Comparison of ENCODE assay signal across 17 cellular contexts in genomic region chr6:2124260-2124709, GRCh38.
DNase-seq lines count a peak whose midpoint lies in the region; ATAC-seq and TF ChIP-seq lines count a peak whose summit lies in the region.
"Had no signal": no experiment of that assay in that cellular context is flagged by ENCODE, and none has a peak within 500 bp of the region (broad histone marks: within the 10 kb centered on the region; RNA-seq: fewer than 3 reads in every experiment).

No MANE protein-coding gene starts in this region.

- TF ChIP-seq POLR2A in breast epithelium (IDR thresholded peaks at IDR 0.05) = no peak

- TF ChIP-seq CTCF in MCF 10A (IDR thresholded peaks at IDR 0.05; ENCODE audit: unreplicated experiment) (no peak), breast epithelium (IDR thresholded peaks at IDR 0.05) (no peak)

- no TSS peak for BruUV-seq in MCF 10A (replicated peaks; lab: Mats Ljungman, UMichigan)

- H3K4me1 Mint-ChIP-seq in MCF 10A (ENCODE audit: insufficient read depth, unreplicated experiment) = no peaks in the 10 kb centered on the region

- H3K4me1 ChIP-seq in breast epithelium (no peaks in the 10 kb centered on the region), right cardiac atrium (ENCODE audit: control insufficient read depth, insufficient read depth, low read length) (no peaks in the 10 kb centered on the region), aorta (ENCODE audit: control insufficient read depth in 1 of 2, insufficient read depth in 2 of 2, low read length in 2 of 2) (peaks cover 0 to 4% of the 10 kb centered on the region in 2 donors)
- H3K4me1 ChIP-seq: Peyer's patch, sigmoid colon, transverse colon had no signal

- no peak overlapping the region for H3K4me3 Mint-ChIP-seq in MCF 10A (ENCODE audit: unreplicated experiment)

- H3K4me3 ChIP-seq in breast epithelium = no peak overlapping the region
- no peak overlapping the region for H3K4me3 ChIP-seq in right cardiac atrium (ENCODE audit: low read length)
- H3K4me3 ChIP-seq in aorta (ENCODE audit: low read length in 2 of 2) = no peak overlapping the region
- H3K4me3 ChIP-seq: ascending aorta, Peyer's patch, sigmoid colon, transverse colon had no signal

- WGBS in right cardiac atrium = 41% methylated on average over 11 of the region's 11 CpGs
- 91 to 92% methylated on average over 11 of the region's 11 CpGs for WGBS in aorta, 2 donors

- POLR2A ChIA-PET in MCF 10A (lab: Yijun Ruan, JAX) = no interaction called here

- H3K27me3 Mint-ChIP-seq in MCF 10A (ENCODE audit: insufficient read depth, unreplicated experiment) = no peaks in the 10 kb centered on the region

- peak; percentile 71 for DNase-seq in MCF 10A (ENCODE audit: unreplicated experiment)
- DNase-seq in breast epithelium (ENCODE audit: low spot score in 2 of 2) = no peak
- peak; percentile 97 for DNase-seq in dermis blood vessel endothelial cell
- peak; percentile 72 to 83 (median 76) for DNase-seq in right cardiac atrium
- DNase-seq in aorta = no peak
- DNase-seq in DMS 273 treated with DMSO at 0.1 percent for 48 hours (lab: John Stamatoyannopoulos, UW) = no peak
- DNase-seq: activated gamma-delta T cell; NCI-H1930; NCI-H526 treated with DMSO at 0.1 percent for 48 hours; Peyer's patch; sigmoid colon; stimulated activated CD4-positive, alpha-beta T cell treated with anti-CD3 and anti-CD28 coated beads, Interleukin-4, amount 100 ng/mL, for 4 hours; transverse colon had no signal

- H3K27ac ChIP-seq in breast epithelium (no peak overlapping the region), right cardiac atrium (ENCODE audit: low read length) (peak overlapping the region; percentile 15), aorta (ENCODE audit: low read depth in 1 of 2, low read length in 2 of 2) (no peak overlapping the region)
- H3K27ac ChIP-seq: ascending aorta, C4-2B, Peyer's patch, transverse colon had no signal

- no peaks in the 10 kb centered on the region for H3K36me3 ChIP-seq in breast epithelium
- H3K36me3 ChIP-seq in aorta (ENCODE audit: control insufficient read depth in 1 of 2, insufficient read depth in 2 of 2, low read length in 1 of 2) = no peaks in the 10 kb centered on the region
- H3K36me3 ChIP-seq: ascending aorta, Peyer's patch, sigmoid colon, transverse colon had no signal

- H3K36me3 Mint-ChIP-seq in MCF 10A (ENCODE audit: insufficient read depth, unreplicated experiment) = no peaks in the 10 kb centered on the region

- H3K27me3 ChIP-seq in breast epithelium (no peaks in the 10 kb centered on the region), right cardiac atrium (ENCODE audit: control insufficient read depth, insufficient read depth) (no peaks in the 10 kb centered on the region), aorta (ENCODE audit: control insufficient read depth in 1 of 2, insufficient read depth in 2 of 2, low read length in 1 of 2) (no peaks in the 10 kb centered on the region)
- H3K27me3 ChIP-seq: ascending aorta, Peyer's patch, sigmoid colon, transverse colon had no signal

- intact Hi-C loops in MCF 10A (cut with micrococcal nuclease) (no loop called here), breast epithelium (cut with DNase I; ENCODE audit: low total_unique reads) (no loop called here), right cardiac atrium (cut with DNase I) (no loop called here), aorta (cut with DNase I) (no loop called here)

- H3K9me3 Mint-ChIP-seq in MCF 10A (ENCODE audit: unreplicated experiment) = no peaks in the 10 kb centered on the region

- ATAC-seq in right cardiac atrium = peak; percentile 79 to 90
- peak; percentile 60 for ATAC-seq in aorta (ENCODE audit: low FRiP score)
- no peak for ATAC-seq in HG03175 (IDR thresholded peaks at IDR 0.05; ENCODE audit: unreplicated experiment)
- ATAC-seq in HG03521 (IDR thresholded peaks at IDR 0.05; ENCODE audit: unreplicated experiment) = no peak

- H3K27ac Mint-ChIP-seq in MCF 10A (ENCODE audit: low read depth, unreplicated experiment) = no peak overlapping the region

- CTCF ChIA-PET in MCF 10A (lab: Yijun Ruan, JAX) = interaction anchor here (0.6 to 0.7 kb wide), 2 partner anchors 38 to 111 kb away, joined by 3 to 4 read pairs; no protein-coding TSS in a partner anchor

- H3K9me3 ChIP-seq in breast epithelium (no peaks in the 10 kb centered on the region), right cardiac atrium (ENCODE audit: control insufficient read depth, low read length) (no peaks in the 10 kb centered on the region), aorta (ENCODE audit: control insufficient read depth, low read length) (no peaks in the 10 kb centered on the region)
- H3K9me3 ChIP-seq: ascending aorta, Peyer's patch, sigmoid colon, transverse colon had no signal

Comparison
In these comparisons a context has a peak if more than half of its experiments do, and no peak if none do; other contexts are left out.
1. DNase-seq: peak in MCF 10A (single experiment), dermis blood vessel endothelial cell (single experiment) and right cardiac atrium (3 of 3); none in breast epithelium (0 of 2), aorta (0 of 2) and DMS 273 treated with DMSO at 0.1 percent for 48 hours (single experiment).
2. ATAC-seq: peak in right cardiac atrium (2 of 2) and aorta (single experiment); none in HG03175 (single experiment) and HG03521 (single experiment).